34 cellular contexts compared by ENCODE assay signal in the genomic region with DNA sequence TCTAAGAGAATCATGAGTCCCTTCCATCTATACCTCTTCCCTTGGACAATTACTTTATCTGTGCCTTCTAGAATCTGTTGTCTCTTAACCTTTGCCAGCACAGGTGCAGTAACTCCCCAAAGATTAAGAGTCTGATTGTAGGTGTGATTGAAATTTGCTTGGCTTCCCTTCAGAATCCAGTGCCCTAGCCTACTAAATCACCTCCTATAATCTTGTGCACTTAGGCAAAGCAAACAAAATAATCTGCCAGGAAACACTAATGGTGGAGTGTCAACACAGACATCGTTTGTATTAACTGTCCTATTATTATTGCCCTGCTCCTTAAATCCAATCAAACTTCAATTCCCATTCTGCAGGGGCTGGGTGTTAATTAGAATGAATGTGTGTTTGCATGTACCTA. TPM values are rescaled to one million over a fixed set of nuclear protein-coding genes. Genes with fewer than 3 reads are reported as not detected.
DNase-seq lines count a peak whose midpoint lies in the region; ATAC-seq lines count a peak whose summit lies in the region.
"Had no signal": no experiment of that assay in that cellular context is flagged by ENCODE, and none has a peak within 500 bp of the region (broad histone marks: within the 10 kb centered on the region; RNA-seq: fewer than 3 reads in every experiment).

No MANE protein-coding gene starts in this region.

- ATAC-seq in GM18858 (IDR thresholded peaks at IDR 0.05; ENCODE audit: unreplicated experiment) = no peak
- ATAC-seq: A549; activated CD8-positive, alpha-beta T cell treated with anti-CD3 and anti-CD28 coated beads, Interleukin-2, amount 10 ng/mL, durations not matched to agents 7 days and 5 days; activated T-helper 17 cell treated with anti-CD3 and anti-CD28 coated beads, Interleukin-2, amount 50 U/mL, for 72 hours; stimulated activated naive CD8-positive, alpha-beta T cell treated with anti-CD3 and anti-CD28 coated beads, Interleukin-15, Interleukin-2, amounts not matched to agents 100 U/mL and 50 U/mL, for 24 hours had no signal

- H3K27ac ChIP-seq in BLaER1 = no peak overlapping the region
- H3K27ac ChIP-seq: A549, brain microvascular endothelial cell, esophagus muscularis mucosa, KMS-11, right atrium auricular region, SJSA1, WERI-Rb-1 had no signal

- H3K9ac ChIP-seq in BLaER1 = no peak overlapping the region
- H3K9ac ChIP-seq: KMS-11 had no signal

- H3K36me3 ChIP-seq in BLaER1 = no peaks in the 10 kb centered on the region
- H3K36me3 ChIP-seq: brain microvascular endothelial cell, esophagus muscularis mucosa, HAP-1, right atrium auricular region, SJSA1, WERI-Rb-1 had no signal

- H3K4me1 ChIP-seq in BLaER1 = peaks cover 58% of the 10 kb centered on the region
- H3K4me1 ChIP-seq: HAP-1, right atrium auricular region had no signal

- no peaks in the 10 kb centered on the region for H4K20me1 ChIP-seq in BLaER1

- peak overlapping the region; percentile 71; the same call in 1 of the 2 replicates for H3K4me2 ChIP-seq in BLaER1
- H3K4me2 ChIP-seq: A549, KMS-11 had no signal

- peak; percentile 31 for DNase-seq in HT-29 (ENCODE audit: low spot score)
- peak; percentile 96 for DNase-seq in NCI-H146 treated with DMSO at 0.1 percent for 48 hours (lab: John Stamatoyannopoulos, UW; ENCODE audit: unreplicated experiment)
- peak; percentile 77 for DNase-seq in NCI-H82 (lab: John Stamatoyannopoulos, UW)
- no peak for DNase-seq in T1000 (lab: John Stamatoyannopoulos, UW)
- no peak for DNase-seq in kidney glomerular epithelial cell (lab: John Stamatoyannopoulos, UW)
- no peak for DNase-seq in ecto neural progenitor cell (ENCODE audit: low spot score)
- DNase-seq: activated CD4-positive, alpha-beta T cell treated with anti-CD3 and anti-CD28 coated beads for 4 hours; activated CD8-positive, alpha-beta T cell treated with anti-CD3 and anti-CD28 coated beads, Interleukin-2, amount 10 ng/mL, durations not matched to agents 7 days and 5 days; activated naive CD4-positive, alpha-beta T cell treated with anti-CD3 and anti-CD28 coated beads, Interleukin-2, amount 50 U/mL, for 16 hours; amniotic stem cell; brain microvascular endothelial cell; CD4-positive, alpha-beta memory T cell; cerebellar nuclear complex; foreskin fibroblast; GDM1; head of caudate nucleus; NCI-H2107; NCI-H526; posterior cingulate gyrus; RPMI8226; stimulated activated CD4-positive, alpha-beta T cell treated with anti-CD3 and anti-CD28 coated beads, Interleukin-1b, Interleukin-23, amount 100 ng/mL, for 48 hours; stimulated activated naive CD8-positive, alpha-beta T cell treated with anti-CD3 and anti-CD28 coated beads, Interleukin-15, Interleukin-2, amounts not matched to agents 100 U/mL and 50 U/mL, for 24 hours; T-helper 9 cell; WERI-Rb-1 had no signal

- H3K27me3 ChIP-seq in BLaER1 = no peaks in the 10 kb centered on the region
- H3K27me3 ChIP-seq: brain microvascular endothelial cell, esophagus muscularis mucosa, right atrium auricular region had no signal

- H3K4me3 ChIP-seq in BLaER1 = no peak overlapping the region
- H3K4me3 ChIP-seq: A549, esophagus muscularis mucosa, HAP-1, right atrium auricular region, SJSA1 had no signal

- no peaks in the 10 kb centered on the region for H3K9me3 ChIP-seq in BLaER1
- H3K9me3 ChIP-seq: A549, esophagus muscularis mucosa, HAP-1, right atrium auricular region had no signal

RNA-seq across cellular contexts. Expression of gene ID4, which starts 28.0 kb away (rescaled TPM):
- total RNA-seq in HT-29 (2014; rRNA removed; shearing (Covaris generic)) = not detected in 2 replicates
- total RNA-seq: activated CD8-positive, alpha-beta T cell treated with anti-CD3 and anti-CD28 coated beads, Interleukin-2, amount 10 ng/mL, durations not matched to agents 7 days and 5 days; activated T-helper 17 cell treated with anti-CD3 and anti-CD28 coated beads, Interleukin-2, amount 50 U/mL, for 72 hours; CD4-positive, alpha-beta memory T cell; myocyte had no signal

Comparison
In these comparisons a context has a peak if more than half of its experiments do, and no peak if none do; other contexts are left out.
1. DNase-seq: peak in HT-29 (single experiment), NCI-H146 treated with DMSO at 0.1 percent for 48 hours (single experiment) and NCI-H82 (single experiment); none in T1000 (single experiment), kidney glomerular epithelial cell (single experiment) and ecto neural progenitor cell (single experiment).